ENCODE assay signal across 25 cellular contexts in genomic region chr1:85888961-85889360, GRCh38.
"Had no signal": no experiment of that assay in that cellular context is flagged by ENCODE, and none has a peak within 500 bp of the region (broad histone marks: within the 10 kb centered on the region; RNA-seq: fewer than 3 reads in every experiment).

No MANE protein-coding gene starts in this region.

- H3K27ac ChIP-seq: colonic mucosa, esophagus squamous epithelium, neural progenitor cell, parathyroid adenoma, right atrium auricular region, sigmoid colon, skin epidermis, spleen, testis, tibial artery had no signal

- H3K9me3 ChIP-seq: colonic mucosa, esophagus squamous epithelium, right atrium auricular region, sigmoid colon, spleen, testis, tibial artery had no signal

- H3K4me3 ChIP-seq: colonic mucosa, esophagus squamous epithelium, lung, neural progenitor cell, right atrium auricular region, sigmoid colon, skin epidermis, spleen, testis, tibial artery had no signal

- H3K36me3 ChIP-seq: colonic mucosa, esophagus squamous epithelium, neural progenitor cell, right atrium auricular region, sigmoid colon, spleen, tibial artery had no signal

- ATAC-seq: left lobe of liver; naive thymus-derived CD4-positive, alpha-beta T cell; stimulated activated memory B cell treated with anti-CD40 and anti-IgM and Interleukin-4, amounts not matched to agents 10 μg/mL and 1 μg/mL and 100 μg/mL, for 72 hours; stimulated activated naive CD8-positive, alpha-beta T cell treated with anti-CD3 and anti-CD28 coated beads, Interleukin-15, Interleukin-2, amounts not matched to agents 100 U/mL and 50 U/mL, for 24 hours had no signal

- H3K4me1 ChIP-seq: colonic mucosa, esophagus squamous epithelium, neural progenitor cell, parathyroid adenoma, right atrium auricular region, sigmoid colon, spleen, testis, tibial artery had no signal

- H3K27me3 ChIP-seq: colonic mucosa, esophagus squamous epithelium, neural progenitor cell, right atrium auricular region, sigmoid colon, spleen, testis, tibial artery had no signal

- H3K4me2 ChIP-seq: neural progenitor cell had no signal

- FAIRE-seq: endothelial cell of umbilical vein, frontal cortex, kidney had no signal

- H3K79me2 ChIP-seq: parathyroid adenoma had no signal

- H2AFZ ChIP-seq: neural progenitor cell, parathyroid adenoma had no signal

- DNase-seq: colonic mucosa; dermis blood vessel endothelial cell; effector memory CD4-positive, alpha-beta T cell; erythroblast; esophagus squamous epithelium; kidney; mesenchymal stem cell; midbrain; naive thymus-derived CD4-positive, alpha-beta T cell; sigmoid colon; spleen; stimulated activated CD4-positive, alpha-beta T cell treated with anti-CD3 and anti-CD28 coated beads, Interleukin-4, amount 100 ng/mL, for 4 hours; stimulated activated naive CD8-positive, alpha-beta T cell treated with anti-CD3 and anti-CD28 coated beads, Interleukin-15, Interleukin-2, amounts not matched to agents 100 U/mL and 50 U/mL, for 24 hours; substantia nigra; testis; tibial artery had no signal
